ENCODE assay signal across 8 cellular contexts in the genomic region with DNA sequence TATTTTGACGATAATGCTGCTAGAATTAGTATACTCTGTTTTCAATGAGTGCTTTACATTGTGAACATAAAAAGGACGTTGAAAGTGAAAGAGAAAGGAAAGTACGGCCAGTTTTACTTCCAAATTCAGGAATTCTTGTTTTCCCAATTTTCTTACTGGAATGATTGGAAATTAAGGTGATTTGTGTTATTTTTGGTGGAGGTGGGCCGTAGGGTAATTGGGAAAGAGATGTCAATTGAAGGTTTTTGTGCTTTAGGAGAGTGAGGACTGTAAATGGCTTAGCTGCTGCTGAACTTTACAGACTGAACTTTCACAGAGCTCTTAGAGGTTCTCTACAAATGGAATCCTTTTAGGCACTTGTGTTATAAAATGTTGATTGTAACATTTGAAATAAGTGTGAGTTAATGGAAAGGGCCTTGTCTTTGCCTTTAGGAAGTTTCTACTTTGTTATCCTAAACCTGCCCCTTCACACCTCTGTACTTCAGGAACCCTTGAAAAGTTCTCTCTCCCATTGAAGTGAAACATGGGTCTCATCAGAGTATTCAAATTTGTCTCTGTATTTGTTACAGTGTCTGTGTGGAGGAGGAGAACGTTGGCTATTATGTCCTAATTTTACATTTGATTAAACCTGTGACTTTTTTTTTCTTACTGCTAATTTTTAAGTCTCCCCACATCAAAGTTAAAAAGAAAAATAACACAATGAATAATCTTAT.
DNase-seq lines count a peak whose midpoint lies in the region; ATAC-seq, FAIRE-seq and TF ChIP-seq lines count a peak whose summit lies in the region.

No MANE protein-coding gene starts in this region.

- H3K27ac ChIP-seq in esophagus (ENCODE audit: low read depth in 2 of 2, low read length in 1 of 2), result peak overlapping the region; percentile 13 to 84
- H3K27ac ChIP-seq in gastrocnemius medialis, result peak overlapping the region in 3 of 4 donors; percentile 51 to 66 (median 61)

- H3K27me3 ChIP-seq in esophagus (ENCODE audit: control insufficient read depth in 1 of 2, insufficient read depth in 2 of 2, low read length in 2 of 2) (no peaks in the 10 kb centered on the region), gastrocnemius medialis (no peaks in the 10 kb centered on the region)

- peak in 1 of 2 donors; percentile 16 for ATAC-seq in gastrocnemius medialis

- 3 to 5% methylated on average over 5 of the region's 5 CpGs for WGBS in esophagus, 2 donors

- in situ Hi-C loops in gastrocnemius medialis (cut with MboI; ENCODE audit: low sequenced_read_pairs in 4 of 4), result loop anchor here (10.0 to 25.0 kb wide), 5 partner anchors 141 to 471 kb away; no protein-coding TSS in a partner anchor
- in situ Hi-C loops in G401 (cut with HindIII; ENCODE audit: low sequenced_read_pairs), result no loop called here

- intact Hi-C loops in gastrocnemius medialis (cut with DNase I; ENCODE audit: low total_unique reads), result loop anchor here (5.0 kb wide), 1 partner anchor 149 kb away; no protein-coding TSS in a partner anchor

- H3K9me3 ChIP-seq in esophagus (ENCODE audit: control insufficient read depth in 2 of 2, insufficient read depth in 1 of 2, low read depth in 1 of 2, low read length in 1 of 2) (peaks cover 0 to 3% of the 10 kb centered on the region in 2 donors), gastrocnemius medialis (no peaks in the 10 kb centered on the region)

- no peak for DNase-seq in GM12892 (ENCODE audit: insufficient read length)
- peak; percentile 32 for DNase-seq in RPMI7951 (ENCODE audit: low read depth)
- DNase-seq in gastrocnemius medialis, result no peak
- no peak for DNase-seq in NCI-H1417 (lab: John Stamatoyannopoulos, UW)
- DNase-seq in G401 (ENCODE audit: low spot score), result no peak
- DNase-seq in H54 (ENCODE audit: insufficient read length, low spot score), result no peak
- no peak for DNase-seq in NCI-H2196 treated with DMSO at 0.1 percent for 48 hours (lab: John Stamatoyannopoulos, UW; ENCODE audit: unreplicated experiment)

- no peak for TF ChIP-seq CTCF in gastrocnemius medialis (IDR thresholded peaks at IDR 0.05 in 4 of 5, conservative IDR thresholded peaks at IDR 0.05 in 1 of 5)

- TF ChIP-seq POLR2A in GM12892 (IDR thresholded peaks at IDR 0.05; ENCODE audit: low read depth, low read length), result no peak
- TF ChIP-seq POLR2A in gastrocnemius medialis (IDR thresholded peaks at IDR 0.05), result no peak
- no peak for TF ChIP-seq POLR2A in H54 (IDR thresholded peaks at IDR 0.05; ENCODE audit: low read depth, low read length)

- peaks cover 0 to 2% of the 10 kb centered on the region in 2 donors for H3K36me3 ChIP-seq in esophagus (ENCODE audit: control insufficient read depth in 2 of 2, insufficient read depth in 2 of 2, low read length in 1 of 2)
- no peaks in the 10 kb centered on the region for H3K36me3 ChIP-seq in gastrocnemius medialis

- H3K4me1 ChIP-seq in esophagus (ENCODE audit: control insufficient read depth in 2 of 2, insufficient read depth in 2 of 2, low read length in 1 of 2), result peaks cover 0 to 2% of the 10 kb centered on the region in 2 donors
- H3K4me1 ChIP-seq in gastrocnemius medialis, result peaks cover 41 to 45% of the 10 kb centered on the region in 2 donors

- FAIRE-seq in GM12892 (lab: Jason Lieb, UNC), result peak; percentile 71
- FAIRE-seq in H54 (lab: Jason Lieb, UNC), result no peak

- H3K4me3 ChIP-seq in esophagus (ENCODE audit: low read depth in 1 of 2, low read length in 2 of 2) (peak overlapping the region in 1 of 2 donors; percentile 63), gastrocnemius medialis (peak overlapping the region; percentile 37 to 51 (median 48))
